11 cellular contexts compared by ENCODE assay signal in genomic region chr5:2749514-2750025, GRCh38. TPM values are rescaled to one million over a fixed set of nuclear protein-coding genes. Genes with fewer than 3 reads are reported as not detected.
DNase-seq lines count a peak whose midpoint lies in the region; TF ChIP-seq lines count a peak whose summit lies in the region.
"Had no signal": no experiment of that assay in that cellular context is flagged by ENCODE, and none has a peak within 500 bp of the region (broad histone marks: within the 10 kb centered on the region; RNA-seq: fewer than 3 reads in every experiment).

No MANE protein-coding gene starts in this region.

- H3K9me3 ChIP-seq in NT2/D1 (ENCODE audit: insufficient read depth, low read length): peaks cover 36% of the 10 kb centered on the region; the same call in 1 of the 2 replicates
- no peaks in the 10 kb centered on the region for H3K9me3 ChIP-seq in uterus
- H3K9me3 ChIP-seq: body of pancreas had no signal

- H3K27me3 ChIP-seq in NT2/D1 (ENCODE audit: insufficient read depth, insufficient read length) (no peaks in the 10 kb centered on the region), uterus (peaks cover 0 to 74% of the 10 kb centered on the region in 2 donors)

- H3K36me3 Mint-ChIP-seq in nephron progenitor cell (ENCODE audit: low read depth): peaks cover 24% of the 10 kb centered on the region

- DNase-seq in GM03348 (ENCODE audit: low spot score) (peak; percentile 42), NT2/D1 (ENCODE audit: low read depth, low spot score) (no peak), epithelial cell of proximal tubule (ENCODE audit: low read depth) (no peak), nephron progenitor cell (no peak), uterus (no peak), substantia nigra (lab: John Stamatoyannopoulos, UW) (no peak), NCI-H1048 (lab: John Stamatoyannopoulos, UW) (no peak), superior temporal gyrus (ENCODE audit: extremely low spot score) (no peak)
- DNase-seq: body of pancreas, NCI-H526 treated with DMSO at 0.1 percent for 48 hours had no signal

- peaks cover 39% of the 10 kb centered on the region for H3K4me1 Mint-ChIP-seq in nephron progenitor cell

- H3K9ac ChIP-seq in NT2/D1 (ENCODE audit: insufficient read length, low read depth): peak overlapping the region; percentile 92

- H3K36me3 ChIP-seq in NT2/D1 (ENCODE audit: insufficient read depth, insufficient read length, low read length) (peaks cover 50% of the 10 kb centered on the region), uterus (no peaks in the 10 kb centered on the region)

- peaks cover 9% of the 10 kb centered on the region for H3K9me3 Mint-ChIP-seq in nephron progenitor cell

- no peak overlapping the region for H3K27ac Mint-ChIP-seq in nephron progenitor cell

- intact Hi-C loops in uterus (cut with DNase I; ENCODE audit: low total_unique reads): no loop called here

- H3K4me3 Mint-ChIP-seq in nephron progenitor cell: peak overlapping the region; percentile 80

- H3K27ac ChIP-seq in uterus: no peak overlapping the region
- H3K27ac ChIP-seq in substantia nigra (ENCODE audit: low read depth, low read length, poor library complexity, severe bottlenecking): no peak overlapping the region
- H3K27ac ChIP-seq: body of pancreas had no signal

- H3K4me1 ChIP-seq in NT2/D1 (ENCODE audit: insufficient read depth, insufficient read length): no peaks in the 10 kb centered on the region
- H3K4me1 ChIP-seq in uterus: peaks cover 0 to 14% of the 10 kb centered on the region in 2 donors

- no peak for TF ChIP-seq CTCF in epithelial cell of proximal tubule (conservative IDR thresholded peaks at IDR 0.05; ENCODE audit: low read depth, low read length)
- TF ChIP-seq CTCF in nephron progenitor cell (IDR thresholded peaks at IDR 0.05): no peak
- TF ChIP-seq CTCF in uterus (IDR thresholded peaks at IDR 0.05): no peak

- peaks cover 62% of the 10 kb centered on the region for H3K27me3 Mint-ChIP-seq in nephron progenitor cell (ENCODE audit: low read depth, poor library complexity)

- TF ChIP-seq POLR2A in uterus (IDR thresholded peaks at IDR 0.05): no peak

- H3K4me3 ChIP-seq in NT2/D1 (ENCODE audit: insufficient read length, low read depth) (peak overlapping the region; percentile 84), epithelial cell of proximal tubule (ENCODE audit: low read depth, low read length) (peak overlapping the region; percentile 55), uterus (no peak overlapping the region)
- H3K4me3 ChIP-seq: body of pancreas had no signal

RNA-seq across cellular contexts. Expression of gene IRX2, which starts 1.9 kb away (rescaled TPM):
- total RNA-seq in epithelial cell of proximal tubule (17.2 and 19.3 TPM in 2 replicates), uterus (under 1 TPM in 1 of 4 donors, not detected in 3; 0.77 TPM)
- total RNA-seq: liver had no signal

Comparison
In these comparisons a context has a peak if more than half of its experiments do, and no peak if none do; other contexts are left out.
1. H3K4me3 ChIP-seq: peak in NT2/D1 (single experiment) and epithelial cell of proximal tubule (single experiment); none in uterus (0 of 2).
2. RNA of gene IRX2, which starts 1.9 kb away (total RNA-seq): 17.2 to 19.3 TPM in epithelial cell of proximal tubule; 0.77 TPM in uterus; every median in the first group is over 10 times any median in the second.